Comparison of ENCODE assay signal across 9 cellular contexts in the genomic region with DNA sequence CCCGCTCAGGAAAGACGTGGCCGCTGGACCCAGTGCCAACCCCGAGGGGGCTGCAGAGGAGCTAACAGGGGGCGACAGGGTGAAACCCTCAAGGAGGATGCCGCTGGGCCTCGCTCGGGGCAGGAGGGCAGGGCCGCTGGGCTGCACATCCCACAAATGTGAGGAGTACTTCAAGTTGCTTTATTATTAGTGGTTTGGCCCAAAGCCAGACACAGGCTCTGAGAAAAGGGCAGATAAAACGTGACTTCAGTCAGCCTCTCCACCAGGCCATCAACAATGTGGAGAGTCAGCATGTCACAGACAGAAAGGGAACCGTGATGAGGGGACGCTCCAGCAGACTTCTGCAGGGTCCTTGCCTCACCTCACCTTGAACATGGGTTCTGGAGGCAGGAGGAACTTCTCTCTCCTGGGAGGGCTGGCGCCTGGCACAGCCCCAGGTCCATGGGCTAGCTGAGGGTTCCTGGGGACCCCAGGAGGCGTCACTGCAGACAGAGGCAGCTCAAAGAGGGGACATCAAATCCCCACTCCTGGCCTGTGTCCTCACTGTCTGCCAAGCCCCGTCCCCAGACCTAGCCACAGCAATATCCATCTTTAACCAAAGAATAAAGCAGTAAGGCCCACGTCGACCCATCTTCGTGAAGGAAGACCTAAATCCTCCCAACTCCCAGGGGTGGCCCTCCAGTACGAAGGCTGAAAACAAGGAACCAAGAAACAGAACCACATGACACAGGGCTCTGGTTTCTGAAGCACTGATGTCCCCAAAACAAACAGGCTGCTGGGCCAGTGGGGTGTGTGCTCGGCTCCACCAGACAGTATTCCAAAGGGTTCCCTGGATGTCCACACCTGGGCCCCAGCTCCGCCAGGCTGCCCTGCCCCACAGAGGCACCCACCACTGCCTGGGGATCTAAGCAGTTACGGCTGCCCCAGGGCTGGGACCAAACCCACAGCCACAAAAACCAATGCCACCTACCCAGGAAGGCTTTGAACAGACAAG. TPM values are rescaled to one million over a fixed set of nuclear protein-coding genes. Genes with fewer than 3 reads are reported as not detected.
DNase-seq lines count a peak whose midpoint lies in the region; ATAC-seq and TF ChIP-seq lines count a peak whose summit lies in the region.
"Had no signal": no experiment of that assay in that cellular context is flagged by ENCODE, and none has a peak within 500 bp of the region (broad histone marks: within the 10 kb centered on the region; RNA-seq: fewer than 3 reads in every experiment).

No MANE protein-coding gene starts in this region.

- TF ChIP-seq POLR2A in ovary (IDR thresholded peaks at IDR 0.05): no peak

- TF ChIP-seq CTCF in cardiac fibroblast (IDR thresholded peaks at IDR 0.05; ENCODE audit: low read depth, low read length): no peak
- no peak for TF ChIP-seq CTCF in ovary (IDR thresholded peaks at IDR 0.05)

- 52 to 55% (median 54%) methylated on average over 22 of the region's 22 CpGs for WGBS in ovary, 3 donors

- H3K9me3 ChIP-seq in ovary: no peaks in the 10 kb centered on the region

- H3K4me1 ChIP-seq in ovary (ENCODE audit: insufficient read depth): peaks cover 19% of the 10 kb centered on the region

- peak; percentile 83 for DNase-seq in EL
- DNase-seq in NCI-H2227 (lab: John Stamatoyannopoulos, UW; ENCODE audit: unreplicated experiment): peak; percentile 61
- DNase-seq in cardiac fibroblast (ENCODE audit: low read depth in 2 of 2): peak; percentile 33 to 70
- DNase-seq in ovary: peak in 4 of 5 donors; percentile 49 to 62 (median 58)
- no peak for DNase-seq in epidermal melanocyte (ENCODE audit: insufficient read length, low spot score)

- intact Hi-C loops in ovary (cut with DNase I): loop anchor here in 1 of 4 donors (5.0 kb wide), 1 partner anchor 33 kb away; the partner anchor contains the start of gene CCDC85C

- H3K4me3 ChIP-seq in cardiac fibroblast (replicated peaks in 1 of 2; ENCODE audit: low read depth in 2 of 2, low read length in 2 of 2) (no peak overlapping the region), ovary (no peak overlapping the region)
- H3K4me3 ChIP-seq: coronary artery had no signal

- H3K27ac ChIP-seq in ovary: peak overlapping the region in 1 of 2 donors; percentile 12
- H3K27ac ChIP-seq: coronary artery had no signal

- no peaks in the 10 kb centered on the region for H3K36me3 ChIP-seq in ovary

- no peak for ATAC-seq in HG03097 (IDR thresholded peaks at IDR 0.05; ENCODE audit: low FRiP score, unreplicated experiment)
- ATAC-seq in HG03342 (IDR thresholded peaks at IDR 0.05; ENCODE audit: unreplicated experiment): no peak
- ATAC-seq in GM18517 (IDR thresholded peaks at IDR 0.05; ENCODE audit: unreplicated experiment): no peak

- TF ChIP-seq EP300 in ovary (IDR thresholded peaks at IDR 0.05): no peak

- no peaks in the 10 kb centered on the region for H3K27me3 ChIP-seq in ovary

RNA-seq across cellular contexts. Expression of gene CCDC85C, which starts 35.1 kb away (rescaled TPM):
- total RNA-seq in ovary: 10 to 100 TPM in 5 of 7 donors, 1 to 10 TPM in 2; 2.1 to 28.4 (median 13.2) TPM
- polyA plus RNA-seq in ovary: 1 to 10 TPM; 3.2 to 6.7 TPM
